Comparison of ENCODE assay signal across 9 cellular contexts in the genomic region with DNA sequence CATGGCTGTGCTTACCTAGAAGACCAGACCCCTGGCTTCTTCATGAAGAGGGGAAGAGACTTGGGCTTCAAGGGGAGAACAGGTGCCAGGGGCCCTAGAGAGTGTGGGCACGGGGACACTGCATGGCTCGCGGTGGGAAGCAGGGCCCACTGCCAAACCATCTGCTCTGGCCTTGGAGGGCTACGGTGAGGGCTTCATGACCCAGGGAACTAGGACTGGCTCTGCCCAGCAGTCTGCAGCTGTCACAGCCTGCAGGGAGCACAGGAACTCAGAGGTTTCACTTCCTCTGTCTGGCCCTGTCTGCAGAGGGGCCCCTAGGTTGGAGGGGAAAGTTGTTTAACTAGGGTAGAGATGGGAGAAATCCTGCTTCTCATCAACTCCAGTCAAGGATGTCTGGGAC. TPM values are rescaled to one million over a fixed set of nuclear protein-coding genes. Genes with fewer than 3 reads are reported as not detected.
DNase-seq lines count a peak whose midpoint lies in the region; ATAC-seq, FAIRE-seq and TF ChIP-seq lines count a peak whose summit lies in the region.
"Had no signal": no experiment of that assay in that cellular context is flagged by ENCODE, and none has a peak within 500 bp of the region (broad histone marks: within the 10 kb centered on the region; RNA-seq: fewer than 3 reads in every experiment).

No MANE protein-coding gene starts in this region.

- H3K79me2 ChIP-seq in OCI-LY1 (ENCODE audit: insufficient read depth, low read length), result no peaks in the 10 kb centered on the region
- peaks cover 66% of the 10 kb centered on the region for H3K79me2 ChIP-seq in mammary epithelial cell (ENCODE audit: insufficient read depth, low read length)
- H3K79me2 ChIP-seq in smooth muscle cell (ENCODE audit: low read depth), result peaks cover 9% of the 10 kb centered on the region

- H3K36me3 Mint-ChIP-seq in activated CD4-positive, alpha-beta T cell treated with anti-CD3 and anti-CD28 coated beads, Interleukin-2, amount 10 ng/mL, durations not matched to agents 24 days and 14 days (ENCODE audit: low read depth), result peaks cover 57% of the 10 kb centered on the region

- H3K9me2 ChIP-seq in OCI-LY1 (ENCODE audit: low read depth, low read length), result no peaks in the 10 kb centered on the region

- H3K27me3 ChIP-seq in OCI-LY1 (ENCODE audit: insufficient read depth, low read length) (no peaks in the 10 kb centered on the region), skeletal muscle satellite cell (ENCODE audit: control insufficient read depth, insufficient read depth, low read length) (no peaks in the 10 kb centered on the region), mammary epithelial cell (ENCODE audit: insufficient read depth, low read length) (no peaks in the 10 kb centered on the region), smooth muscle cell (ENCODE audit: low read depth) (no peaks in the 10 kb centered on the region)
- H3K27me3 ChIP-seq: adrenal gland had no signal

- FAIRE-seq in kidney (lab: Jason Lieb, UNC), result no peak

- H3F3A ChIP-seq in OCI-LY1 (ENCODE audit: insufficient read depth, low read length), result no peaks in the 10 kb centered on the region
- H3F3A ChIP-seq in smooth muscle cell (ENCODE audit: low read depth), result no peaks in the 10 kb centered on the region

- H3K27ac Mint-ChIP-seq in activated CD4-positive, alpha-beta T cell treated with anti-CD3 and anti-CD28 coated beads, Interleukin-2, amount 10 ng/mL, durations not matched to agents 24 days and 14 days, result peak overlapping the region; percentile 53

- intact Hi-C loops in activated CD4-positive, alpha-beta T cell treated with anti-CD3 and anti-CD28 coated beads, Interleukin-2, amount 10 ng/mL, durations not matched to agents 24 days and 14 days (cut with micrococcal nuclease), result no loop called here
- intact Hi-C loops in mammary epithelial cell (cut with micrococcal nuclease), result no loop called here
- intact Hi-C loops in kidney (cut with DNase I), result no loop called here

- H3K4me2 ChIP-seq in OCI-LY1 (ENCODE audit: low read length) (peak overlapping the region; percentile 48), skeletal muscle satellite cell (ENCODE audit: low read length) (peak overlapping the region; percentile 35), mammary epithelial cell (ENCODE audit: insufficient read depth, low read depth, low read length) (no peak overlapping the region), smooth muscle cell (no peak overlapping the region)

- no peaks in the 10 kb centered on the region for H3K27me3 Mint-ChIP-seq in activated CD4-positive, alpha-beta T cell treated with anti-CD3 and anti-CD28 coated beads, Interleukin-2, amount 10 ng/mL, durations not matched to agents 24 days and 14 days

- no peaks in the 10 kb centered on the region for H3K9me3 Mint-ChIP-seq in activated CD4-positive, alpha-beta T cell treated with anti-CD3 and anti-CD28 coated beads, Interleukin-2, amount 10 ng/mL, durations not matched to agents 24 days and 14 days

- H3K27ac ChIP-seq in OCI-LY1 (ENCODE audit: low read depth, low read length, poor library complexity, severe bottlenecking) (peak overlapping the region; percentile 75), mammary epithelial cell (ENCODE audit: insufficient read depth, low read depth, low read length) (no peak overlapping the region), kidney (ENCODE audit: low read depth in 2 of 2, low read length in 2 of 2) (no peak overlapping the region), smooth muscle cell (ENCODE audit: low read depth) (no peak overlapping the region)

- CTCF ChIA-PET in mammary epithelial cell (lab: Charles Lee; ENCODE audit: low non-redundant PET), result no interaction called here

- DNase-seq in activated CD4-positive, alpha-beta T cell treated with anti-CD3 and anti-CD28 coated beads, Interleukin-2, amount 10 ng/mL, durations not matched to agents 24 days and 14 days, result peak; percentile 75
- no peak for DNase-seq in activated CD4-positive, alpha-beta T cell treated with anti-CD3 and anti-CD28 coated beads, Interleukin-2, amount 50 U/mL, for 1 hour
- DNase-seq in mammary epithelial cell, result no peak
- DNase-seq in kidney, result no peak
- DNase-seq in smooth muscle cell (lab: John Stamatoyannopoulos, UW; ENCODE audit: unreplicated experiment), result no peak

- peak overlapping the region; percentile 3 for H3K4me3 ChIP-seq in OCI-LY1 (ENCODE audit: low read depth, low read length, poor library complexity, severe bottlenecking)
- no peak overlapping the region for H3K4me3 ChIP-seq in skeletal muscle satellite cell (ENCODE audit: low read length)
- no peak overlapping the region for H3K4me3 ChIP-seq in mammary epithelial cell (replicated peaks in 1 of 3; ENCODE audit: insufficient read depth in 1 of 3, low read depth in 2 of 3, low read length in 3 of 3)
- H3K4me3 ChIP-seq in kidney (ENCODE audit: low read length in 2 of 2), result no peak overlapping the region
- no peak overlapping the region for H3K4me3 ChIP-seq in smooth muscle cell
- H3K4me3 ChIP-seq: adrenal gland had no signal

- no peaks in the 10 kb centered on the region for H4K20me1 ChIP-seq in OCI-LY1 (ENCODE audit: insufficient read depth, low read length)
- no peaks in the 10 kb centered on the region for H4K20me1 ChIP-seq in mammary epithelial cell (ENCODE audit: insufficient read depth, low read length)
- no peaks in the 10 kb centered on the region for H4K20me1 ChIP-seq in smooth muscle cell (ENCODE audit: low read depth)

- H2AFZ ChIP-seq in OCI-LY1 (ENCODE audit: low read length) (no peak overlapping the region), mammary epithelial cell (ENCODE audit: low read depth, low read length) (no peak overlapping the region), smooth muscle cell (ENCODE audit: low read depth) (no peak overlapping the region)

- ATAC-seq in HG02571 (IDR thresholded peaks at IDR 0.05; ENCODE audit: unreplicated experiment), result peak; percentile 40

- in situ Hi-C loops in mammary epithelial cell (cut with MboI; ENCODE audit: low sequenced_read_pairs in 2 of 2), result no loop called here

- TF ChIP-seq CTCF in OCI-LY1 (IDR thresholded peaks at IDR 0.05; ENCODE audit: low read length), result no peak
- TF ChIP-seq CTCF in mammary epithelial cell (conservative IDR thresholded peaks at IDR 0.05 in 1 of 2, IDR thresholded peaks at IDR 0.05 in 1 of 2; ENCODE audit: extremely low read depth in 1 of 2, insufficient read depth in 1 of 2, low read depth in 1 of 2, low read length in 2 of 2), result no peak
- TF ChIP-seq CTCF in kidney (IDR thresholded peaks at IDR 0.05; ENCODE audit: borderline replicate concordance, extremely low read depth, insufficient read depth), result no peak
- TF ChIP-seq CTCF in smooth muscle cell (IDR thresholded peaks at IDR 0.05; ENCODE audit: borderline replicate concordance, insufficient read depth, poor library complexity, severe bottlenecking), result no peak

- BruUV-seq in mammary epithelial cell (replicated peaks; lab: Mats Ljungman, UMichigan), result no TSS peak

- WGBS in mammary epithelial cell (ENCODE audit: low coverage, missing lambda C conversion rate), result 53% methylated on average over 4 of the region's 4 CpGs
- WGBS in smooth muscle cell (ENCODE audit: low lambda C conversion rate), result 97% methylated on average over 4 of the region's 4 CpGs

- dilution Hi-C loops in mammary epithelial cell (cut with HindIII; ENCODE audit: low sequenced_read_pairs), result no loop called here

- H3K9ac ChIP-seq in OCI-LY1 (ENCODE audit: low read length) (no peak overlapping the region; the same call in 1 of the 2 replicates), skeletal muscle satellite cell (ENCODE audit: low read depth, low read length) (no peak overlapping the region), mammary epithelial cell (ENCODE audit: insufficient read depth, low read length) (no peak overlapping the region), kidney (ENCODE audit: low read length in 2 of 2) (no peak overlapping the region), smooth muscle cell (ENCODE audit: low read depth) (no peak overlapping the region)

- H3K4me1 Mint-ChIP-seq in activated CD4-positive, alpha-beta T cell treated with anti-CD3 and anti-CD28 coated beads, Interleukin-2, amount 10 ng/mL, durations not matched to agents 24 days and 14 days, result peaks cover 43% of the 10 kb centered on the region

- H3K4me1 ChIP-seq in OCI-LY1 (ENCODE audit: insufficient read depth, low read length, severe bottlenecking) (peaks cover 40% of the 10 kb centered on the region), skeletal muscle satellite cell (ENCODE audit: control insufficient read depth, insufficient read depth, low read length) (peaks cover 33% of the 10 kb centered on the region), mammary epithelial cell (ENCODE audit: insufficient read depth, low read length) (peaks cover 23% of the 10 kb centered on the region), kidney (ENCODE audit: control insufficient read depth in 1 of 2, insufficient read depth in 1 of 2, low read depth in 1 of 2, low read length in 2 of 2) (peaks cover 0 to 16% of the 10 kb centered on the region in 2 donors), smooth muscle cell (ENCODE audit: low read depth) (peaks cover 5% of the 10 kb centered on the region)

- H3K36me3 ChIP-seq in OCI-LY1 (ENCODE audit: insufficient read depth, low read length), result peaks cover 19% of the 10 kb centered on the region; the same call in 1 of the 2 replicates
- H3K36me3 ChIP-seq in skeletal muscle satellite cell (ENCODE audit: insufficient read depth, low read length), result peaks cover 49% of the 10 kb centered on the region
- H3K36me3 ChIP-seq in mammary epithelial cell (ENCODE audit: insufficient read depth, low read length), result peaks cover 25% of the 10 kb centered on the region
- H3K36me3 ChIP-seq in kidney (ENCODE audit: control insufficient read depth in 1 of 2, insufficient read depth in 2 of 2, low read length in 2 of 2), result peaks cover 2 to 16% of the 10 kb centered on the region in 2 donors
- no peaks in the 10 kb centered on the region for H3K36me3 ChIP-seq in smooth muscle cell (ENCODE audit: low read depth)

- H3K9me3 ChIP-seq in OCI-LY1 (ENCODE audit: low read length) (no peaks in the 10 kb centered on the region), skeletal muscle satellite cell (replicated peaks; ENCODE audit: low read length) (no peaks in the 10 kb centered on the region), mammary epithelial cell (replicated peaks; ENCODE audit: insufficient read depth, low read length) (no peaks in the 10 kb centered on the region), kidney (ENCODE audit: control insufficient read depth in 1 of 2, low read length in 2 of 2) (no peaks in the 10 kb centered on the region), smooth muscle cell (replicated peaks; ENCODE audit: low read depth) (no peaks in the 10 kb centered on the region)
- H3K9me3 ChIP-seq: adrenal gland had no signal

- H3K4me3 Mint-ChIP-seq in activated CD4-positive, alpha-beta T cell treated with anti-CD3 and anti-CD28 coated beads, Interleukin-2, amount 10 ng/mL, durations not matched to agents 24 days and 14 days, result peak overlapping the region; percentile 56

RNA-seq across cellular contexts. Expression of a gene that starts 4.3 kb away (rescaled TPM):
- total RNA-seq in activated CD4-positive, alpha-beta T cell treated with anti-CD3 and anti-CD28 coated beads, Interleukin-2, amount 10 ng/mL, durations not matched to agents 24 days and 14 days, result 123 and 124 TPM in 2 replicates
- total RNA-seq in skeletal muscle satellite cell (2012; rRNA removed), result 167 and 201 TPM in 2 replicates
- total RNA-seq in mammary epithelial cell (100 to 1,000 TPM in 1 of 2 donors, 10 to 100 TPM in 1; 81.9 to 316 TPM), kidney (60.8 TPM), smooth muscle cell (60.8 and 72.6 TPM in 2 replicates)
- polyA plus RNA-seq in mammary epithelial cell (224 TPM), kidney (ENCODE audit: insufficient read depth, low read depth, low replicate concordance) (107 TPM), smooth muscle cell (81.5 and 90.4 TPM in 2 replicates)
- 242 TPM for polyA minus RNA-seq in mammary epithelial cell

RNA-seq across cellular contexts. Expression of a gene that starts 13.0 kb away (rescaled TPM):
- 25.3 and 26.5 TPM in 2 replicates for total RNA-seq in activated CD4-positive, alpha-beta T cell treated with anti-CD3 and anti-CD28 coated beads, Interleukin-2, amount 10 ng/mL, durations not matched to agents 24 days and 14 days
- 11.9 and 16.6 TPM in 2 replicates for total RNA-seq in skeletal muscle satellite cell (2012; rRNA removed)
- total RNA-seq in mammary epithelial cell, result 10 to 100 TPM; 11.7 to 16.9 TPM
- polyA plus RNA-seq in mammary epithelial cell, result 15.0 TPM
- 12.6 TPM for polyA minus RNA-seq in mammary epithelial cell
- total RNA-seq in kidney, result 3.9 TPM
- polyA plus RNA-seq in kidney (ENCODE audit: insufficient read depth, low read depth, low replicate concordance), result 2.4 TPM
- total RNA-seq in smooth muscle cell, result 1.4 and 1.6 TPM in 2 replicates
- 2.7 and 3.9 TPM in 2 replicates for polyA plus RNA-seq in smooth muscle cell

RNA-seq across cellular contexts. Expression of a gene that starts 14.5 kb away (rescaled TPM):
- total RNA-seq in activated CD4-positive, alpha-beta T cell treated with anti-CD3 and anti-CD28 coated beads, Interleukin-2, amount 10 ng/mL, durations not matched to agents 24 days and 14 days, result 12.7 and 13.4 TPM in 2 replicates
- total RNA-seq in skeletal muscle satellite cell (2012; rRNA removed), result 0.25 and 0.66 TPM in 2 replicates
- 100 to 1,000 TPM in 1 of 2 donors, 10 to 100 TPM in 1; 75.8 to 254 TPM for total RNA-seq in mammary epithelial cell
- 77.1 TPM for polyA plus RNA-seq in mammary epithelial cell
- polyA minus RNA-seq in mammary epithelial cell, result 84.7 TPM
- total RNA-seq in kidney, result 32.4 TPM
- 21.4 TPM for polyA plus RNA-seq in kidney (ENCODE audit: insufficient read depth, low read depth, low replicate concordance)
- 26.3 and 66.4 TPM in 2 replicates for total RNA-seq in smooth muscle cell
- 28.1 and 77.1 TPM in 2 replicates for polyA plus RNA-seq in smooth muscle cell

RNA-seq across cellular contexts. Expression of a gene that starts 48.4 kb away (rescaled TPM):
- total RNA-seq in activated CD4-positive, alpha-beta T cell treated with anti-CD3 and anti-CD28 coated beads, Interleukin-2, amount 10 ng/mL, durations not matched to agents 24 days and 14 days, result 11.3 TPM in 2 replicates
- 0.66 and 1.0 TPM in 2 replicates for total RNA-seq in skeletal muscle satellite cell (2012; rRNA removed)
- total RNA-seq in mammary epithelial cell (10 to 100 TPM in 1 of 2 donors, 1 to 10 TPM in 1; 1.8 to 49.1 TPM), kidney (0.98 TPM), smooth muscle cell (171 and 186 TPM in 2 replicates)
- polyA plus RNA-seq in mammary epithelial cell (2.6 TPM), kidney (ENCODE audit: insufficient read depth, low read depth, low replicate concordance) (0.73 TPM), smooth muscle cell (178 and 299 TPM in 2 replicates)
- 27.0 TPM for polyA minus RNA-seq in mammary epithelial cell

RNA-seq across cellular contexts. Expression of a gene that starts 49.0 kb away (rescaled TPM):
- 30.9 and 33.6 TPM in 2 replicates for total RNA-seq in activated CD4-positive, alpha-beta T cell treated with anti-CD3 and anti-CD28 coated beads, Interleukin-2, amount 10 ng/mL, durations not matched to agents 24 days and 14 days
- 40.1 and 54.0 TPM in 2 replicates for total RNA-seq in skeletal muscle satellite cell (2012; rRNA removed)
- 10 to 100 TPM; 17.7 to 26.3 TPM for total RNA-seq in mammary epithelial cell
- 17.4 TPM for polyA plus RNA-seq in mammary epithelial cell
- 31.9 TPM for polyA minus RNA-seq in mammary epithelial cell
- 19.0 TPM for total RNA-seq in kidney
- polyA plus RNA-seq in kidney (ENCODE audit: insufficient read depth, low read depth, low replicate concordance), result 16.7 TPM
- total RNA-seq in smooth muscle cell, result 12.8 and 13.4 TPM in 2 replicates
- 5.7 and 14.6 TPM in 2 replicates for polyA plus RNA-seq in smooth muscle cell

Comparison
In these comparisons a context has a peak if more than half of its experiments do, and no peak if none do; other contexts are left out.
1. H3K4me2 ChIP-seq: peak in OCI-LY1 (single experiment) and skeletal muscle satellite cell (single experiment); none in mammary epithelial cell (single experiment) and smooth muscle cell (single experiment).